Comparison of ENCODE assay signal across 9 cellular contexts in the genomic region with DNA sequence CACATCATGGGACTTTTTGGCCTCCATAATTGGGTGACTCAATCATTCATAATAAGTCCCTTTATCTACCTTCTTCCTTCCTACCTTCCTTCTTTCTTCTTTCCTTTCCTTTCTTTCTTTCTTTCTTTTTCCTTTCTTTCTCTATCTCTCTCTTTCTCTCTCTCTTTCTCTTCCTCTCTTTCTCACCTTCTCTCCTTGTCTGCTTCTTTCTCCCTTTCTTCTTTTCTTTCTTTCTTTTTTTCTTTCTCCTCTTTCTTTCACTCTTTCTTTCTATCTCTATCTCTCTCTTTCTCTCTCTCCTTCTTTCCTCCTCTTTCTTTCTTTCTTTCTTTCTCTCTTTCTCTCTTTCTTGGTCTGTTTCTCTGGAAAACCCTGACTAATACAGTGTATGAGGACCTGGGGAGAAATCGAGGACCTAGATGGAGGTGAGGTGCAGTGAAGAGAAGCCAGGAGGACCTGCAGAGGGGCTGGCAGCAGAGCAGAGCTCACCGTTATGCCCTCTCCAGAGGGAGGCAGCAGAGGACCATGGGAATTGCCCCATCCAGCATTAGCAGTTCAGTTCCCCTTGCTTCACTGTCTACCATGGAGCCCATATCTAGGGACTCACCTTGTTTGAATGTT. TPM values are rescaled to one million over a fixed set of nuclear protein-coding genes. Genes with fewer than 3 reads are reported as not detected.
DNase-seq lines count a peak whose midpoint lies in the region; ATAC-seq, FAIRE-seq and TF ChIP-seq lines count a peak whose summit lies in the region.
"Had no signal": no experiment of that assay in that cellular context is flagged by ENCODE, and none has a peak within 500 bp of the region (broad histone marks: within the 10 kb centered on the region; RNA-seq: fewer than 3 reads in every experiment).

No MANE protein-coding gene starts in this region.

- H3K9me3 Mint-ChIP-seq in endothelial cell (ENCODE audit: unreplicated experiment), result no peaks in the 10 kb centered on the region
- H3K9me3 Mint-ChIP-seq: natural killer cell treated with Interleukin-12 subunit alpha and Interleukin-12 subunit beta and Interleukin-15 and Interleukin-18, amount 100 ng/mL, for 72 hours had no signal

- H3K9ac ChIP-seq in Loucy (ENCODE audit: low read depth, low read length, poor library complexity, severe bottlenecking), result no peak overlapping the region

- H3K27me3 ChIP-seq in Loucy (ENCODE audit: insufficient read depth, low read length, poor library complexity, severe bottlenecking) (no peaks in the 10 kb centered on the region), pancreas (peaks cover 0 to 4% (median 0%) of the 10 kb centered on the region in 4 donors)

- no peak overlapping the region for H3K4me2 ChIP-seq in Loucy (ENCODE audit: low read depth, low read length, poor library complexity, severe bottlenecking)

- H3K36me3 ChIP-seq in Loucy (ENCODE audit: insufficient read depth, low read length) (no peaks in the 10 kb centered on the region), pancreas (no peaks in the 10 kb centered on the region)

- in situ Hi-C loops in G401 (cut with HindIII; ENCODE audit: low sequenced_read_pairs), result no loop called here

- ATAC-seq in T-helper 17 cell (peak; percentile 52), pancreas (peak in 3 of 4 donors; percentile 86 to 90 (median 87)), HG03097 (IDR thresholded peaks at IDR 0.05; ENCODE audit: low FRiP score, unreplicated experiment) (no peak)

- H3K9me3 ChIP-seq in Loucy (ENCODE audit: insufficient read depth, low read depth, low read length) (no peaks in the 10 kb centered on the region), T-helper 17 cell (ENCODE audit: control insufficient read depth, low read length, poor library complexity, severe bottlenecking) (no peaks in the 10 kb centered on the region), pancreas (no peaks in the 10 kb centered on the region)

- DNase-seq in G401 (ENCODE audit: low spot score) (peak; percentile 38), T-helper 17 cell (no peak), endothelial cell (ENCODE audit: low spot score) (peak; percentile 69), pancreas (peak in 3 of 6 donors; percentile 23 to 37 (median 30)), NCI-H2227 (lab: John Stamatoyannopoulos, UW; ENCODE audit: unreplicated experiment) (no peak)
- no peak for DNase-seq in effector CD4-positive, alpha-beta T cell

- peaks cover 20% of the 10 kb centered on the region for H3K36me3 Mint-ChIP-seq in T-helper 17 cell (ENCODE audit: low read depth)
- no peaks in the 10 kb centered on the region for H3K36me3 Mint-ChIP-seq in endothelial cell (ENCODE audit: low read depth, unreplicated experiment)
- H3K36me3 Mint-ChIP-seq: natural killer cell treated with Interleukin-12 subunit alpha and Interleukin-12 subunit beta and Interleukin-15 and Interleukin-18, amount 100 ng/mL, for 72 hours had no signal

- H3K4me3 Mint-ChIP-seq in T-helper 17 cell (no peak overlapping the region), endothelial cell (ENCODE audit: unreplicated experiment) (no peak overlapping the region)
- H3K4me3 Mint-ChIP-seq: natural killer cell treated with Interleukin-12 subunit alpha and Interleukin-12 subunit beta and Interleukin-15 and Interleukin-18, amount 100 ng/mL, for 72 hours had no signal

- H3K27ac Mint-ChIP-seq in T-helper 17 cell (no peak overlapping the region), endothelial cell (ENCODE audit: unreplicated experiment) (no peak overlapping the region)
- H3K27ac Mint-ChIP-seq: natural killer cell treated with Interleukin-12 subunit alpha and Interleukin-12 subunit beta and Interleukin-15 and Interleukin-18, amount 100 ng/mL, for 72 hours had no signal

- H3K4me1 ChIP-seq in Loucy (ENCODE audit: insufficient read depth, low read length, poor library complexity, severe bottlenecking) (no peaks in the 10 kb centered on the region), pancreas (no peaks in the 10 kb centered on the region)

- no peaks in the 10 kb centered on the region for H3F3A ChIP-seq in Loucy (ENCODE audit: low read depth)

- no peak for FAIRE-seq in pancreas (lab: Jason Lieb, UNC)

- H2AFZ ChIP-seq in Loucy (ENCODE audit: low read length), result no peak overlapping the region

- H3K27me3 Mint-ChIP-seq in T-helper 17 cell, result peaks cover 88% of the 10 kb centered on the region
- H3K27me3 Mint-ChIP-seq in endothelial cell (ENCODE audit: unreplicated experiment), result peaks cover 14% of the 10 kb centered on the region

- H4K20me1 ChIP-seq in Loucy (ENCODE audit: insufficient read depth, low read length, poor library complexity, severe bottlenecking), result no peaks in the 10 kb centered on the region

- H3K27ac ChIP-seq in pancreas, result no peak overlapping the region

- no peaks in the 10 kb centered on the region for H3K79me2 ChIP-seq in Loucy (ENCODE audit: insufficient read depth, low read length)

- intact Hi-C loops in pancreas (cut with DNase I), result loop anchor here in 1 of 3 donors (10.0 kb wide), 1 partner anchor 144 kb away; no protein-coding TSS in a partner anchor

- no peak overlapping the region for H3K4me3 ChIP-seq in Loucy (ENCODE audit: low read length, poor library complexity, severe bottlenecking)
- H3K4me3 ChIP-seq in pancreas, result no peak overlapping the region

- TF ChIP-seq CTCF in Loucy (conservative IDR thresholded peaks at IDR 0.05; ENCODE audit: low read length) (peak; percentile 73), endothelial cell (IDR thresholded peaks at IDR 0.05; ENCODE audit: unreplicated experiment) (peak; percentile 22), pancreas (IDR thresholded peaks at IDR 0.05) (peak in 2 of 4 donors; percentile 5 to 15)

- 17 to 24% methylated on average over 2 of the region's 2 CpGs for WGBS in pancreas, 2 donors

- H3K4me1 Mint-ChIP-seq in T-helper 17 cell (peaks cover 10% of the 10 kb centered on the region), endothelial cell (ENCODE audit: unreplicated experiment) (peaks cover 9% of the 10 kb centered on the region)

- H3K9me2 ChIP-seq in Loucy (replicated peaks; ENCODE audit: low read depth, low read length), result no peaks in the 10 kb centered on the region

RNA-seq across cellular contexts. Expression of a gene that starts 52.7 kb away (rescaled TPM):
- 12.1 and 21.0 TPM in 2 replicates for total RNA-seq in G401 (2014; rRNA removed; shearing (Covaris generic))
- total RNA-seq in T-helper 17 cell, result 10 to 100 TPM; 14.8 to 17.0 TPM
- 27.5 TPM for total RNA-seq in endothelial cell (ENCODE audit: unreplicated experiment)
- total RNA-seq in pancreas, result 10 to 100 TPM in 2 of 6 donors, 1 to 10 TPM in 4; 8.0 to 16.4 (median 9.4) TPM
- 1 to 10 TPM; 4.3 to 5.1 TPM for polyA plus RNA-seq in pancreas

Comparison
In these comparisons a context has a peak if more than half of its experiments do, and no peak if none do; other contexts are left out.
1. DNase-seq: peak in G401 (single experiment) and endothelial cell (single experiment); none in T-helper 17 cell (0 of 3), effector CD4-positive, alpha-beta T cell (single experiment) and NCI-H2227 (single experiment).